In the genomic region with DNA sequence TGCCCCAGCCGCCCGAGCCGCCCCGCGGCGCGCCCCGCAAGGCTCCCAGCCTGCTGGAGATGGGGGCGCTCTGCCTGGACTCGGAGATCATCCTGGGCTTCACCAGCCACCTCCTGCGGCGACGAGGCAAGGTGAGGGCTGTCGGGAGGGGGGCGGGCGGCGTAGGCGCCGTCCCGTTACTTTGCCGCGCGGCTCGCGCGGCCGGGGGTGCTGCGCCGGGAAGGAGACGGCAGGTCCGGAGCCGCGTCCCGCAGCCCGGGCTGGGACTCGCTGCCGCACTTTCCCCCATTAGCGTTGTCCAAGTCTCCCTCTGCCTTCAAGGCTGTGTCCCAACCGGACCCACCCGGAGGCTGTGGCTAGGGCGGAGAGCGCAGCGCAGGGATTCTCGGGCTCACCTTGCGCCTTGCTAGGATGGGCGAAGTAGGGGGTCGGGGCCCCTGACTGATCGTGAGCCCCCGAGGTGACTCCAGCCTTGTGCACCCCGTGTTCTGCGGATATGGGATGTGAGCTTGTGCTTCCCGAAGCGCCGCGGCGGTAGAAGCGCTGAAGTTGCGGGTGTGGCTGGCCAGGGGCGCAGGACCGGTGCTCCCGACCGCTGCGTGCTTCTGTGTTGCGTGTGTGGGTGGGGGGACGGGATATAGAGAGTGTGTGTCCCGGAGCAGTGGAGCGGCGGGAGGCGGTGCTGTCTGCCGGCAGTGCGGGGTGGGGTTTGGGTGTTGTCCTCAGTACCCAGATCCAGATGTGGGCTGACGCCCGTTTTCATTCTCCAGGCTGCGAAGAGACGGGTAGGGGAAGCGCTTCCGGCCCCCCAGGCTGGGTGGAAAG, we compare ENCODE assay signal across 10 cellular contexts. TPM values are rescaled to one million over a fixed set of nuclear protein-coding genes. Genes with fewer than 3 reads are reported as not detected.
DNase-seq lines count a peak whose midpoint lies in the region; ATAC-seq and TF ChIP-seq lines count a peak whose summit lies in the region.
"Had no signal": no experiment of that assay in that cellular context is flagged by ENCODE, and none has a peak within 500 bp of the region (broad histone marks: within the 10 kb centered on the region; RNA-seq: fewer than 3 reads in every experiment).

No MANE protein-coding gene starts in this region.

- DNase-seq in NCI-H1694 (lab: John Stamatoyannopoulos, UW) (peak; percentile 46), NCI-H1694 treated with DMSO at 0.1 percent for 48 hours (lab: John Stamatoyannopoulos, UW) (no peak), RWPE2 (ENCODE audit: low spot score) (peak; percentile 67), left ventricle myocardium superior (peak; percentile 41), retinal pigment epithelial cell (ENCODE audit: low read depth) (no peak), NCI-H187 treated with DMSO at 0.1 percent for 48 hours (lab: John Stamatoyannopoulos, UW) (no peak), NCI-H446 (lab: John Stamatoyannopoulos, UW) (no peak)

- no peaks in the 10 kb centered on the region for H3K36me3 ChIP-seq in RWPE2 (ENCODE audit: low read depth)

- TF ChIP-seq CTCF in RWPE2 (IDR thresholded peaks at IDR 0.05; ENCODE audit: poor library complexity, severe bottlenecking) (no peak), retinal pigment epithelial cell (conservative IDR thresholded peaks at IDR 0.05; ENCODE audit: low read depth, low read length) (no peak)

- no peaks in the 10 kb centered on the region for H3K4me1 ChIP-seq in RWPE2 (ENCODE audit: insufficient read depth, poor library complexity, severe bottlenecking)

- peaks cover 63% of the 10 kb centered on the region for H3K27me3 ChIP-seq in RWPE2 (ENCODE audit: insufficient read depth, poor library complexity, severe bottlenecking)

- intact Hi-C loops in left ventricle myocardium superior (cut with micrococcal nuclease), result loop anchor here (5.0 to 10.0 kb wide), 2 partner anchors 62 to 426 kb away; no protein-coding TSS in a partner anchor

- no peak for ATAC-seq in RWPE2 (ENCODE audit: low read depth)
- no peak for ATAC-seq in left ventricle myocardium superior
- no peak for ATAC-seq in GM19328 (IDR thresholded peaks at IDR 0.05; ENCODE audit: unreplicated experiment)

- no peak overlapping the region for H3K27ac ChIP-seq in RWPE2 (ENCODE audit: poor library complexity, severe bottlenecking)
- H3K27ac ChIP-seq: epithelial cell of prostate had no signal

- H3K4me3 ChIP-seq in RWPE2 (ENCODE audit: severe bottlenecking) (peak overlapping the region; percentile 3), retinal pigment epithelial cell (ENCODE audit: low read length) (peak overlapping the region; percentile 20)

- H3K9me3 ChIP-seq in RWPE2 (ENCODE audit: severe bottlenecking), result no peaks in the 10 kb centered on the region

RNA-seq across cellular contexts. Expression of a gene that starts 1.7 kb away (rescaled TPM):
- total RNA-seq in left ventricle myocardium superior, result 6.0 TPM

RNA-seq across cellular contexts. Expression of a gene that starts 51.2 kb away (rescaled TPM):
- 28.2 TPM for total RNA-seq in left ventricle myocardium superior
- total RNA-seq: A172 had no signal

Comparison
In these comparisons a context has a peak if more than half of its experiments do, and no peak if none do; other contexts are left out.
1. DNase-seq: peak in NCI-H1694 (single experiment), RWPE2 (single experiment) and left ventricle myocardium superior (single experiment); none in NCI-H1694 treated with DMSO at 0.1 percent for 48 hours (single experiment), retinal pigment epithelial cell (single experiment), NCI-H187 treated with DMSO at 0.1 percent for 48 hours (single experiment) and NCI-H446 (0 of 2).